Comparison of ENCODE assay signal across 1 cellular context in the genomic region with DNA sequence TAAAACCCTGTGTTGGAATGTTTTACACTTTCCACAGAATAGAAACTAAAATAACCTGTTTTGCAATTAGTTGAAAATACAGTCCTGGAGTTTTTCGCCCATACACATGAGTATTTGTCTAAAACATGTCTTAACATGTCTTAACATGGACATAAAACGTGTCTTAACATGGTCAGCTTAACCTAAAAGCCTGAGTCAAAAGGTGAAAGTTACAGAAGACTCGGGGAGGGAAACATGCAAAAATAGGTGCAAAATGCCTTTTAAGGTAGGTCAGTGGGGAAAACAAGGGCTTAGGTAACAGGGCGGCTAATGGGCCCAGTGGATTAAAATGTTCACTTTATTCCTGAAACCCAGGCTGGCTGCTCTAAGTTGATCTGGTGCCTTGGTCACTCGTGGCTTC.
TF ChIP-seq lines count a peak whose summit lies in the region.

No MANE protein-coding gene starts in this region.

TF ChIP-seq in GM12878, 131 proteins besides CTCF, POLR2A, EP300 and RAD21 (continued from another document):
- TF ChIP-seq RELB (IDR thresholded peaks at IDR 0.05; ENCODE audit: low read depth), result no peak
- no peak for TF ChIP-seq CREM (IDR thresholded peaks at IDR 0.05; ENCODE audit: low read depth)
- TF ChIP-seq SRF (IDR thresholded peaks at IDR 0.05; ENCODE audit: low read depth in 2 of 2, low read length in 2 of 2), result peak in 1 of 2 experiments; percentile 70; a peak in 1 of 4 replicates
